30 cellular contexts compared by ENCODE assay signal in the genomic region with DNA sequence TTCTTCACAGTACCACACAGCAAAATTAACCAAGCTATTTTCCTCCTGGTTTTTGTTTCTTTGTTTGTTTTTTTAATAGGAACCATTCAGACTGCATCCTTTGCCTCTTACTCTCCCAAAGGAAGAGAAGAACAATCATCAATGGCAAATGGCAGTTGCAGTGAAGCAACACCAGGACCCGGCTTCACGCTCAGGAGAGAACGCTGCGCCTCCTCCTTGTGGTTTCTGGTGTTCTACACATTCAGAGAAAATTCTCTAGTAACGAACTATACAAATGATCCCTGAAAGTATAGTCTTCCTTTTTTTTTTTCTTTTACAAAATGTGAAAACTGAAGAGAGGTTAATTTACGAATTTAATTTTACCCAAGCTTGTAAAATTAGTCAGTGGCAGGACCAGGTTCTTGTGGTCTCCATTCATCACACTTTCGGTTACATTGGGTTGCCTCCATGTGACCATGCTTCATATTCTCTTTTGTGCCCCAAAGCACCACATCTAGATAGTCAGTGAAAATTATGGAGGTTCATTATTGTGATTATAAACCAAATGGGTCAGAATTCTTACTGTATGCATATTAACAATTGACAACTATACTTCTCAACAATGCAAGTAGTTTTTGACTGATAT. TPM values are rescaled to one million over a fixed set of nuclear protein-coding genes. Genes with fewer than 3 reads are reported as not detected.
DNase-seq lines count a peak whose midpoint lies in the region; ATAC-seq, FAIRE-seq and TF ChIP-seq lines count a peak whose summit lies in the region.
"Had no signal": no experiment of that assay in that cellular context is flagged by ENCODE, and none has a peak within 500 bp of the region (broad histone marks: within the 10 kb centered on the region; RNA-seq: fewer than 3 reads in every experiment).

No MANE protein-coding gene starts in this region.

- FAIRE-seq in HepG2 (lab: Jason Lieb, UNC) = no peak
- FAIRE-seq: D721Med, GM18507, HTR-8/SVneo, islet of Langerhans, urothelium cell line had no signal

- TF ChIP-seq RAD21 in HepG2 (CRISPR knock-in tag; IDR thresholded peaks at IDR 0.05) = no peak

- H3K79me2 ChIP-seq in HepG2 (ENCODE audit: insufficient read depth, low read length) = no peaks in the 10 kb centered on the region

- intact Hi-C loops in HepG2 (cut with micrococcal nuclease; ENCODE audit: unreplicated experiment) = no loop called here
- intact Hi-C loops in right lobe of liver (cut with DNase I) = loop anchor here in 1 of 2 donors (10.0 kb wide), 1 partner anchor 536 kb away; no protein-coding TSS in a partner anchor

- H3K9me3 ChIP-seq in HepG2 (ENCODE audit: low read length) (peaks cover 8% of the 10 kb centered on the region), right lobe of liver (no peaks in the 10 kb centered on the region)
- no peaks in the 10 kb centered on the region for H3K9me3 ChIP-seq in CD8-positive, alpha-beta memory T cell (ENCODE audit: low read length)

- DNase-seq in HepG2 (ENCODE audit: low spot score) = no peak
- DNase-seq in right lobe of liver = no peak
- peak; percentile 5 to 7 for DNase-seq in NCI-H1930 (lab: John Stamatoyannopoulos, UW)
- DNase-seq in choroid plexus epithelial cell (ENCODE audit: low read depth) = no peak
- DNase-seq in stimulated activated effector memory CD8-positive, alpha-beta T cell treated with anti-CD3 and anti-CD28 coated beads, Interleukin-12 subunit alpha, Interleukin-12 subunit beta, amount 100 ng/mL, for 72 hours (ENCODE audit: low spot score in 2 of 2) = no peak
- DNase-seq in NCI-H774 (lab: John Stamatoyannopoulos, UW) = no peak
- no peak for DNase-seq in CD8-positive, alpha-beta memory T cell
- DNase-seq: activated CD4-positive, CD25-positive, alpha-beta regulatory T cell treated with anti-CD3 and anti-CD28 coated beads, Interleukin-2, amount 50 U/mL, for 72 hours; anterior cingulate cortex; C1 segment of cervical spinal cord; HCEC 1CT; left lung; naive B cell; NCI-H1105; NCI-H2081; occipital lobe had no signal

- no TSS peak for BruUV-seq in HepG2 (replicated peaks; lab: Mats Ljungman, UMichigan)

- H3K27ac ChIP-seq in HepG2 (ENCODE audit: extremely low read length, insufficient read depth, low read length) (no peak overlapping the region), right lobe of liver (no peak overlapping the region)
- no peak overlapping the region for H3K27ac ChIP-seq in CD8-positive, alpha-beta memory T cell (ENCODE audit: low read depth, low read length)
- H3K27ac ChIP-seq: left lung, SK-N-MC, thoracic aorta had no signal

- in situ Hi-C loops in HepG2 (cut with HindIII; ENCODE audit: extremely low pct_ligation_motif_present, low pct_unique_long_range_greater_than_20kb) = no loop called here

- no peak overlapping the region for H2AFZ ChIP-seq in HepG2 (ENCODE audit: low read length)

- TF ChIP-seq EP300 in HepG2 (IDR thresholded peaks at IDR 0.05; ENCODE audit: low read depth in 2 of 2, low read length in 2 of 2) (no peak), HepG2 (CRISPR knock-in tag; IDR thresholded peaks at IDR 0.05; ENCODE audit: borderline replicate concordance) (no peak)

- 24% methylated on average over 7 of the region's 7 CpGs for WGBS in HepG2 (ENCODE audit: low lambda C conversion rate)
- WGBS in right lobe of liver (ENCODE audit: insufficient coverage, low coverage, low lambda C conversion rate, missing lambda C conversion rate) = 79% methylated on average over 7 of the region's 7 CpGs

- H3K4me1 Mint-ChIP-seq in stimulated activated effector memory CD8-positive, alpha-beta T cell treated with anti-CD3 and anti-CD28 coated beads, Interleukin-12 subunit alpha, Interleukin-12 subunit beta, amount 100 ng/mL, for 72 hours = no peaks in the 10 kb centered on the region
- H3K4me1 Mint-ChIP-seq in CD8-positive, alpha-beta memory T cell = no peaks in the 10 kb centered on the region
- H3K4me1 Mint-ChIP-seq: naive B cell had no signal

- no peaks in the 10 kb centered on the region for H3K36me3 Mint-ChIP-seq in stimulated activated effector memory CD8-positive, alpha-beta T cell treated with anti-CD3 and anti-CD28 coated beads, Interleukin-12 subunit alpha, Interleukin-12 subunit beta, amount 100 ng/mL, for 72 hours
- peaks cover 0 to 8% (median 0%) of the 10 kb centered on the region in 3 donors for H3K36me3 Mint-ChIP-seq in CD8-positive, alpha-beta memory T cell
- H3K36me3 Mint-ChIP-seq: activated naive CD4-positive, alpha-beta T cell treated with anti-CD3 and anti-CD28 coated beads, Interleukin-2, amount 50 U/mL, for 72 hours had no signal

- H3K36me3 ChIP-seq in HepG2 (replicated peaks in 1 of 2; ENCODE audit: control insufficient read depth in 1 of 2, insufficient read depth in 2 of 2, low read length in 2 of 2) (no peaks in the 10 kb centered on the region), right lobe of liver (no peaks in the 10 kb centered on the region)
- no peaks in the 10 kb centered on the region for H3K36me3 ChIP-seq in CD8-positive, alpha-beta memory T cell (ENCODE audit: insufficient read depth, low read length)
- H3K36me3 ChIP-seq: left lung, thoracic aorta had no signal

- H3K4me2 ChIP-seq in HepG2 (ENCODE audit: low read depth, low read length) = no peak overlapping the region; the same call in 1 of the 2 replicates

- TF ChIP-seq POLR2A in HepG2 (IDR thresholded peaks at IDR 0.05; ENCODE audit: insufficient read depth in 1 of 2, low read depth in 2 of 2, low read length in 2 of 2) = no peak
- no peak for TF ChIP-seq POLR2A in right lobe of liver (IDR thresholded peaks at IDR 0.05)

- H3K27me3 Mint-ChIP-seq in CD8-positive, alpha-beta memory T cell = peaks cover 4 to 17% of the 10 kb centered on the region in 2 donors
- H3K27me3 Mint-ChIP-seq: activated CD8-positive, alpha-beta T cell treated with anti-CD3 and anti-CD28 coated beads for 36 hours; dendritic cell treated with granulocyte-macrophage colony-stimulating factor and Interleukin-4, amounts not matched to agents 40 ng/mL and 50 ng/mL, for 4 days; naive B cell; stimulated activated naive CD8-positive, alpha-beta T cell treated with anti-CD3 and anti-CD28 coated beads, Interleukin-15, Interleukin-2, amounts not matched to agents 100 ng/mL and 50 ng/mL, for 24 hours had no signal

- H3K4me3 Mint-ChIP-seq in stimulated activated effector memory CD8-positive, alpha-beta T cell treated with anti-CD3 and anti-CD28 coated beads, Interleukin-12 subunit alpha, Interleukin-12 subunit beta, amount 100 ng/mL, for 72 hours = no peak overlapping the region
- H3K4me3 Mint-ChIP-seq in CD8-positive, alpha-beta memory T cell = peak overlapping the region in 1 of 7 donors; percentile 28
- H3K4me3 Mint-ChIP-seq: activated CD8-positive, alpha-beta T cell treated with anti-CD3 and anti-CD28 coated beads for 36 hours; dendritic cell treated with granulocyte-macrophage colony-stimulating factor and Interleukin-4, amounts not matched to agents 40 ng/mL and 50 ng/mL, for 4 days; mesothelial cell of epicardium; naive B cell; stimulated activated naive CD8-positive, alpha-beta T cell treated with anti-CD3 and anti-CD28 coated beads, Interleukin-15, Interleukin-2, amounts not matched to agents 100 ng/mL and 50 ng/mL, for 24 hours; T-helper 1 cell treated with Interleukin-12 subunit alpha and Interleukin-12 subunit beta and Interleukin-4 antibody, amounts not matched to agents 30 μg/mL and 1 μg/mL, for 36 hours had no signal

- CTCF ChIA-PET in HepG2 (lab: Yijun Ruan, JAX; ENCODE audit: low intra/inter-chr PET ratio, low total read pairs) = no interaction called here
- CTCF ChIA-PET in CD8-positive, alpha-beta memory T cell (lab: Charles Lee) = interaction anchor here (0.8 to 3.7 kb wide), 5 partner anchors 10 to 768 kb away, joined by 3 to 21 read pairs (median 3); a partner anchor contains a TSS

- H3K27me3 ChIP-seq in HepG2 (ENCODE audit: control insufficient read depth in 1 of 2, insufficient read depth in 2 of 2, low read length in 2 of 2) (no peaks in the 10 kb centered on the region), right lobe of liver (no peaks in the 10 kb centered on the region)
- H3K27me3 ChIP-seq in CD8-positive, alpha-beta memory T cell (ENCODE audit: insufficient read depth, low read length, poor library complexity, severe bottlenecking) = no peaks in the 10 kb centered on the region
- H3K27me3 ChIP-seq: left lung had no signal

- H3K4me1 ChIP-seq in HepG2 (ENCODE audit: insufficient read depth, low read length) (peaks cover 10% of the 10 kb centered on the region; the same call in 1 of the 2 replicates), right lobe of liver (no peaks in the 10 kb centered on the region)
- no peaks in the 10 kb centered on the region for H3K4me1 ChIP-seq in CD8-positive, alpha-beta memory T cell (ENCODE audit: insufficient read depth, low read length)
- H3K4me1 ChIP-seq: left lung had no signal

- no peak for TF ChIP-seq CTCF in HepG2 (CRISPR knock-in tag; IDR thresholded peaks at IDR 0.05)
- TF ChIP-seq CTCF in right lobe of liver (IDR thresholded peaks at IDR 0.05) = no peak
- TF ChIP-seq CTCF in choroid plexus epithelial cell (conservative IDR thresholded peaks at IDR 0.05; ENCODE audit: low read depth, low read length) = peak; percentile 36

- POLR2A ChIA-PET in HepG2 (lab: Yijun Ruan, JAX) = interaction anchor here (1.6 to 2.4 kb wide), 2 partner anchors 10 to 11 kb away, joined by 7 to 11 read pairs; a partner anchor contains a TSS
- POLR2A ChIA-PET in CD8-positive, alpha-beta memory T cell (lab: Charles Lee) = no interaction called here

- H3K4me3 ChIP-seq in HepG2 (replicated peaks in 1 of 3; ENCODE audit: insufficient read depth in 1 of 3, low read depth in 2 of 3, low read length in 3 of 3) (no peak overlapping the region), right lobe of liver (no peak overlapping the region), choroid plexus epithelial cell (ENCODE audit: low read depth, low read length) (no peak overlapping the region)
- no peak overlapping the region for H3K4me3 ChIP-seq in CD8-positive, alpha-beta memory T cell (ENCODE audit: low read length)
- H3K4me3 ChIP-seq: left lung, SK-N-MC, thoracic aorta had no signal

- no peak overlapping the region for H3K9ac ChIP-seq in HepG2 (ENCODE audit: insufficient read depth, low read depth, low read length)

- no peaks in the 10 kb centered on the region for H4K20me1 ChIP-seq in HepG2 (ENCODE audit: insufficient read depth, low read length)

- no peak overlapping the region for H3K27ac Mint-ChIP-seq in stimulated activated effector memory CD8-positive, alpha-beta T cell treated with anti-CD3 and anti-CD28 coated beads, Interleukin-12 subunit alpha, Interleukin-12 subunit beta, amount 100 ng/mL, for 72 hours
- H3K27ac Mint-ChIP-seq in CD8-positive, alpha-beta memory T cell = no peak overlapping the region
- H3K27ac Mint-ChIP-seq: activated CD8-positive, alpha-beta T cell treated with anti-CD3 and anti-CD28 coated beads for 36 hours; activated naive CD4-positive, alpha-beta T cell treated with anti-CD3 and anti-CD28 coated beads, Interleukin-2, amount 50 U/mL, for 72 hours; dendritic cell treated with granulocyte-macrophage colony-stimulating factor and Interleukin-4, amounts not matched to agents 40 ng/mL and 50 ng/mL, for 4 days; mesothelial cell of epicardium; naive B cell; stimulated activated naive CD8-positive, alpha-beta T cell treated with anti-CD3 and anti-CD28 coated beads, Interleukin-15, Interleukin-2, amounts not matched to agents 100 ng/mL and 50 ng/mL, for 24 hours; T-helper 1 cell treated with Interleukin-12 subunit alpha and Interleukin-12 subunit beta and Interleukin-4 antibody, amounts not matched to agents 30 μg/mL and 1 μg/mL, for 36 hours had no signal

- ATAC-seq in HepG2 (peak; percentile 46; the same call in 1 of the 3 replicates), right lobe of liver (no peak), HG03159 (IDR thresholded peaks at IDR 0.05; ENCODE audit: unreplicated experiment) (no peak)
- peak; percentile 53 for ATAC-seq in stimulated activated effector memory CD8-positive, alpha-beta T cell treated with anti-CD3 and anti-CD28 coated beads, Interleukin-12 subunit alpha, Interleukin-12 subunit beta, amount 100 ng/mL, for 72 hours
- ATAC-seq: activated naive CD4-positive, alpha-beta T cell treated with anti-CD3 and anti-CD28 coated beads, Interleukin-2, amount 50 U/mL, for 72 hours; left lung had no signal

- peaks cover 5% of the 10 kb centered on the region for H3K9me3 Mint-ChIP-seq in stimulated activated effector memory CD8-positive, alpha-beta T cell treated with anti-CD3 and anti-CD28 coated beads, Interleukin-12 subunit alpha, Interleukin-12 subunit beta, amount 100 ng/mL, for 72 hours
- peaks cover 0 to 11% (median 9%) of the 10 kb centered on the region in 5 donors for H3K9me3 Mint-ChIP-seq in CD8-positive, alpha-beta memory T cell
- H3K9me3 Mint-ChIP-seq: stimulated activated naive CD8-positive, alpha-beta T cell treated with anti-CD3 and anti-CD28 coated beads, Interleukin-15, Interleukin-2, amounts not matched to agents 100 ng/mL and 50 ng/mL, for 24 hours had no signal

RNA-seq across cellular contexts. Expression of a gene that starts 10.6 kb away (rescaled TPM):
- total RNA-seq in HepG2 (2016; rRNA removed; fragmentation: Illumina TruSeq; extraction: Trizol) (12.6 and 15.6 TPM in 2 replicates), right lobe of liver (1 to 10 TPM; 4.2 to 8.8 (median 5.5) TPM)
- 0.97 and 1.0 TPM in 2 replicates for total RNA-seq in HepG2 (2016; cell fraction: cytosol; rRNA removed; fragmentation: Illumina TruSeq; extraction: Trizol; ENCODE audit: low read depth)
- 11.6 and 15.8 TPM in 2 replicates for total RNA-seq in HepG2 (2016; cell fraction: insoluble cytoplasmic fraction; rRNA removed; fragmentation: Illumina TruSeq; extraction: Trizol)
- 4.3 and 4.8 TPM in 2 replicates for total RNA-seq in HepG2 (2016; cell fraction: membrane; rRNA removed; fragmentation: Illumina TruSeq; extraction: Trizol)
- 7.8 and 9.8 TPM in 2 replicates for total RNA-seq in HepG2 (2016; cell fraction: nucleus; rRNA removed; fragmentation: Illumina TruSeq; extraction: Trizol)
- 5.3 and 7.2 TPM in 2 replicates for polyA plus RNA-seq in HepG2 (2011; rRNA removed)
- 2.7 and 3.6 TPM in 2 replicates for polyA plus RNA-seq in HepG2 (2011; cell fraction: cytosol; rRNA removed)
- polyA plus RNA-seq in HepG2 (2011; cell fraction: nucleus; rRNA removed) = 4.8 and 5.0 TPM in 2 replicates
- polyA plus RNA-seq in HepG2 (2012) = 6.3 and 7.5 TPM in 2 replicates
- 0.26 and 0.32 TPM in 2 replicates for polyA plus RNA-seq in HepG2 (2016; cell fraction: cytosol; fragmentation: Illumina TruSeq; extraction: Trizol; ENCODE audit: low read depth)
- 8.7 and 9.9 TPM in 2 replicates for polyA plus RNA-seq in HepG2 (2016; cell fraction: insoluble cytoplasmic fraction; fragmentation: Illumina TruSeq; extraction: Trizol; ENCODE audit: low read depth)
- polyA plus RNA-seq in HepG2 (2016; cell fraction: membrane; fragmentation: Illumina TruSeq; extraction: Trizol; ENCODE audit: low read depth) = 0.96 and 1.4 TPM in 2 replicates
- 8.1 and 9.1 TPM in 2 replicates for polyA plus RNA-seq in HepG2 (2016; cell fraction: nucleus; fragmentation: Illumina TruSeq; extraction: Trizol; ENCODE audit: insufficient read depth, low read depth)
- 7.7 and 12.1 TPM in 2 replicates for polyA minus RNA-seq in HepG2 (2011; rRNA and poly(A)+ RNA removed; ENCODE audit: low replicate concordance)
- polyA minus RNA-seq in HepG2 (2011; cell fraction: cytosol; rRNA and poly(A)+ RNA removed) = 13.5 and 13.7 TPM in 2 replicates
- polyA minus RNA-seq in HepG2 (2011; cell fraction: nucleus; rRNA and poly(A)+ RNA removed) = 12.0 and 13.6 TPM in 2 replicates
- 10 to 100 TPM in 1 of 2 experiments, 1 to 10 TPM in 1; 9.6 to 12.1 TPM for total RNA-seq in CD8-positive, alpha-beta memory T cell
- polyA plus RNA-seq in CD8-positive, alpha-beta memory T cell = 18.8 TPM

RNA-seq across cellular contexts. Expression of a gene that starts 11.0 kb away (rescaled TPM):
- 86.8 and 125 TPM in 2 replicates for total RNA-seq in HepG2 (2016; rRNA removed; fragmentation: Illumina TruSeq; extraction: Trizol)
- total RNA-seq in HepG2 (2016; cell fraction: cytosol; rRNA removed; fragmentation: Illumina TruSeq; extraction: Trizol; ENCODE audit: low read depth) = 14.1 and 22.6 TPM in 2 replicates
- total RNA-seq in HepG2 (2016; cell fraction: insoluble cytoplasmic fraction; rRNA removed; fragmentation: Illumina TruSeq; extraction: Trizol) = 82.6 and 120 TPM in 2 replicates
- 28.6 TPM in 2 replicates for total RNA-seq in HepG2 (2016; cell fraction: membrane; rRNA removed; fragmentation: Illumina TruSeq; extraction: Trizol)
- total RNA-seq in HepG2 (2016; cell fraction: nucleus; rRNA removed; fragmentation: Illumina TruSeq; extraction: Trizol) = 136 and 171 TPM in 2 replicates
- 92.7 and 100 TPM in 2 replicates for polyA plus RNA-seq in HepG2 (2011; rRNA removed)
- 78.0 and 88.1 TPM in 2 replicates for polyA plus RNA-seq in HepG2 (2011; cell fraction: cytosol; rRNA removed)
- 34.5 and 42.9 TPM in 2 replicates for polyA plus RNA-seq in HepG2 (2011; cell fraction: nucleus; rRNA removed)
- 130 and 143 TPM in 2 replicates for polyA plus RNA-seq in HepG2 (2012)
- 3.0 and 3.6 TPM in 2 replicates for polyA plus RNA-seq in HepG2 (2016; cell fraction: cytosol; fragmentation: Illumina TruSeq; extraction: Trizol; ENCODE audit: low read depth)
- 52.9 and 53.5 TPM in 2 replicates for polyA plus RNA-seq in HepG2 (2016; cell fraction: insoluble cytoplasmic fraction; fragmentation: Illumina TruSeq; extraction: Trizol; ENCODE audit: low read depth)
- 6.1 and 9.4 TPM in 2 replicates for polyA plus RNA-seq in HepG2 (2016; cell fraction: membrane; fragmentation: Illumina TruSeq; extraction: Trizol; ENCODE audit: low read depth)
- polyA plus RNA-seq in HepG2 (2016; cell fraction: nucleus; fragmentation: Illumina TruSeq; extraction: Trizol; ENCODE audit: insufficient read depth, low read depth) = 79.1 and 82.6 TPM in 2 replicates
- polyA minus RNA-seq in HepG2 (2011; rRNA and poly(A)+ RNA removed; ENCODE audit: low replicate concordance) = 80.0 and 86.9 TPM in 2 replicates
- 155 and 159 TPM in 2 replicates for polyA minus RNA-seq in HepG2 (2011; cell fraction: cytosol; rRNA and poly(A)+ RNA removed)
- polyA minus RNA-seq in HepG2 (2011; cell fraction: nucleus; rRNA and poly(A)+ RNA removed) = 151 and 153 TPM in 2 replicates
- total RNA-seq in right lobe of liver = 10 to 100 TPM; 24.1 to 78.1 (median 43.3) TPM
- total RNA-seq in CD8-positive, alpha-beta memory T cell = 10 to 100 TPM; 81.6 to 86.6 TPM
- 120 TPM for polyA plus RNA-seq in CD8-positive, alpha-beta memory T cell

Comparison
In these comparisons a context has a peak if more than half of its experiments do, and no peak if none do; other contexts are left out.
1. ATAC-seq: peak in HepG2 (single experiment) and stimulated activated effector memory CD8-positive, alpha-beta T cell treated with anti-CD3 and anti-CD28 coated beads, Interleukin-12 subunit alpha, Interleukin-12 subunit beta, amount 100 ng/mL, for 72 hours (single experiment); none in right lobe of liver (0 of 4) and HG03159 (single experiment).
2. DNase-seq: peak in NCI-H1930 (2 of 2); none in HepG2 (single experiment), right lobe of liver (0 of 3), choroid plexus epithelial cell (single experiment), stimulated activated effector memory CD8-positive, alpha-beta T cell treated with anti-CD3 and anti-CD28 coated beads, Interleukin-12 subunit alpha, Interleukin-12 subunit beta, amount 100 ng/mL, for 72 hours (0 of 2), NCI-H774 (single experiment) and CD8-positive, alpha-beta memory T cell (0 of 5).